Comparison of ENCODE assay signal across 17 cellular contexts in genomic region chr12:58443981-58444371, GRCh38.
DNase-seq lines count a peak whose midpoint lies in the region; ATAC-seq and TF ChIP-seq lines count a peak whose summit lies in the region.
"Had no signal": no experiment of that assay in that cellular context is flagged by ENCODE, and none has a peak within 500 bp of the region (broad histone marks: within the 10 kb centered on the region; RNA-seq: fewer than 3 reads in every experiment).

No MANE protein-coding gene starts in this region.

- H3K27ac ChIP-seq in right atrium auricular region, result no peak overlapping the region
- H3K27ac ChIP-seq in vagina, result peak overlapping the region; percentile 4

- ATAC-seq in Right ventricle myocardium inferior (peak; percentile 83), left colon (no peak), GM18907 (IDR thresholded peaks at IDR 0.05; ENCODE audit: unreplicated experiment) (no peak)
- no peak for ATAC-seq in activated CD4-positive, CD25-positive, alpha-beta regulatory T cell treated with anti-CD3 and anti-CD28 coated beads, Interleukin-2, amount 50 U/mL, for 24 hours
- ATAC-seq: natural killer cell, T-cell had no signal

- H3K9me3 ChIP-seq in right atrium auricular region (no peaks in the 10 kb centered on the region), vagina (no peaks in the 10 kb centered on the region)
- H3K9me3 ChIP-seq: breast epithelium had no signal

- TF ChIP-seq CTCF in right atrium auricular region (IDR thresholded peaks at IDR 0.05) (no peak), choroid plexus epithelial cell (conservative IDR thresholded peaks at IDR 0.05; ENCODE audit: low read depth, low read length) (no peak), vagina (IDR thresholded peaks at IDR 0.05) (no peak)

- no peak overlapping the region for H3K4me3 ChIP-seq in right atrium auricular region
- no peak overlapping the region for H3K4me3 ChIP-seq in choroid plexus epithelial cell (ENCODE audit: low read depth, low read length)
- H3K4me3 ChIP-seq in vagina, result no peak overlapping the region
- H3K4me3 ChIP-seq: breast epithelium had no signal

- intact Hi-C loops in Right ventricle myocardium inferior (cut with DNase I), result loop anchor here (5.0 kb wide), 1 partner anchor 97 kb away; no protein-coding TSS in a partner anchor
- intact Hi-C loops in left colon (cut with DNase I, micrococcal nuclease), result no loop called here
- intact Hi-C loops in vagina (cut with DNase I), result no loop called here

- no peaks in the 10 kb centered on the region for H3K36me3 ChIP-seq in right atrium auricular region
- no peaks in the 10 kb centered on the region for H3K36me3 ChIP-seq in vagina
- H3K36me3 ChIP-seq: breast epithelium had no signal

- H3K4me1 ChIP-seq in right atrium auricular region (no peaks in the 10 kb centered on the region), vagina (peaks cover 17% of the 10 kb centered on the region)
- H3K4me1 ChIP-seq: breast epithelium had no signal

- H3K27me3 ChIP-seq in right atrium auricular region (no peaks in the 10 kb centered on the region), vagina (no peaks in the 10 kb centered on the region)
- H3K27me3 ChIP-seq: breast epithelium had no signal

- DNase-seq in Right ventricle myocardium inferior (ENCODE audit: missing footprints) (no peak), right atrium auricular region (ENCODE audit: low spot score) (no peak), choroid plexus epithelial cell (ENCODE audit: low read depth) (peak; percentile 73), left colon (peak; percentile 12 to 27), vagina (ENCODE audit: extremely low spot score in 2 of 2) (no peak), NCI-H82 treated with DMSO at 0.1 percent for 48 hours (lab: John Stamatoyannopoulos, UW; ENCODE audit: unreplicated experiment) (no peak)
- DNase-seq: activated CD4-positive, CD25-positive, alpha-beta regulatory T cell; activated gamma-delta T cell treated with Interleukin-2 at 50 U/mL for 16 hours; GF-D8; left cardiac atrium; natural killer cell; NCI-H1048; stimulated activated CD4-positive, alpha-beta T cell treated with anti-CD3 and anti-CD28 coated beads, Interleukin-4, amount 100 ng/mL, for 1 hour had no signal

- no peak for TF ChIP-seq POLR2A in vagina (IDR thresholded peaks at IDR 0.05)

Comparison
In these comparisons a context has a peak if more than half of its experiments do, and no peak if none do; other contexts are left out.
1. DNase-seq: peak in choroid plexus epithelial cell (single experiment) and left colon (2 of 2); none in Right ventricle myocardium inferior (single experiment), right atrium auricular region (single experiment), vagina (0 of 2) and NCI-H82 treated with DMSO at 0.1 percent for 48 hours (single experiment).